ENCODE assay signal across 1 cellular context in genomic region chr4:52715255-52715897, GRCh38.
TF ChIP-seq lines count a peak whose summit lies in the region.

No MANE protein-coding gene starts in this region.

TF ChIP-seq in SK-N-SH, 30 proteins besides CTCF, POLR2A, EP300 and RAD21 (continued from another document):
- TF ChIP-seq IRF3 (IDR thresholded peaks at IDR 0.05; ENCODE audit: low read depth, low read length) (no peak), FOXJ3 (CRISPR knock-in tag; IDR thresholded peaks at IDR 0.05) (no peak), JUND (IDR thresholded peaks at IDR 0.05) (no peak), FOXM1 (IDR thresholded peaks at IDR 0.05; ENCODE audit: low read depth) (no peak), USF1 (IDR thresholded peaks at IDR 0.05; ENCODE audit: borderline replicate concordance, low read depth) (no peak), TCF12 (IDR thresholded peaks at IDR 0.05) (no peak), GABPA (IDR thresholded peaks at IDR 0.05; ENCODE audit: low read depth) (no peak), RXRA (IDR thresholded peaks at IDR 0.05; ENCODE audit: borderline replicate concordance, low read depth) (no peak), POLR2AphosphoS5 (IDR thresholded peaks at IDR 0.05; ENCODE audit: low read depth, low read length) (no peak), TAF1 (IDR thresholded peaks at IDR 0.05; ENCODE audit: borderline replicate concordance, low read depth, low read length) (no peak), GATA2 (CRISPR knock-in tag; IDR thresholded peaks at IDR 0.05) (no peak), YY1 (IDR thresholded peaks at IDR 0.05; ENCODE audit: low read depth) (no peak), EZH2phosphoT487 (IDR thresholded peaks at IDR 0.05; ENCODE audit: borderline replicate concordance, low read depth) (no peak), USF2 (IDR thresholded peaks at IDR 0.05; ENCODE audit: borderline replicate concordance, low read depth, low read length) (no peak), MXI1 (IDR thresholded peaks at IDR 0.05; ENCODE audit: low read depth, low read length) (no peak)
